In the genomic region with DNA sequence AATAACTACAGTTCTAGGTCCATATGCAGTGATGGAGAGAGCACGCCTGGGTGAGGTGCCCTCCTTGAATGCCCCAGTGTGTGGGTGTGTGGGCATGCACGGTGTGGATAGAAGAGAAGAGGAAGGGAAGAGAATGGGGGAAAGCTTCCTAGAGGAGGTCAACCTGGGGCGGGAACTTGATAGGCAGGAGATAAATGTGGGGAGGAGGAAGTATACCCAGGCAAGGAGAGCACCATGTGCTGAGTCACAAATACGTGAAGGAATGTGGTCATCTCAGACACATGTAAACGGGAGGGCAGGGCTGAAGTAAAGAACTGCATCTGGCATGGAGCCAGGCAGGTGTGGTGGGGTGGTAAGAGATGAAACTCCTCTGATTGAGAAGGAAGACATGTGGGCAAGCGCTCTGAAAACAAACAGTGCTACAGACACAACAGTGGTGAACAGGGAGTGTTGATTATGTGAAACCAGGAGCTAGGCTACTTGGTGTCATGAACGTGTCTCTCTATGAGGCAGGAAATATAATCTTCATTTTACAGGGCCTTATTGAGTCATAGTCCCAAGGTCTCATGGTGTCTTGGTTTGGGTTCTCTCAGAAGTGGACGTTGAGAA, we compare ENCODE assay signal across 9 cellular contexts.
DNase-seq lines count a peak whose midpoint lies in the region; ATAC-seq and TF ChIP-seq lines count a peak whose summit lies in the region.
"Had no signal": no experiment of that assay in that cellular context is flagged by ENCODE, and none has a peak within 500 bp of the region (broad histone marks: within the 10 kb centered on the region; RNA-seq: fewer than 3 reads in every experiment).

No MANE protein-coding gene starts in this region.

- H3K4me1 ChIP-seq in trophoblast cell (ENCODE audit: control insufficient read depth in 1 of 2, insufficient read depth in 2 of 2, low read length in 2 of 2) (peaks cover 0 to 4% of the 10 kb centered on the region in 2 experiments), psoas muscle (peaks cover 5% of the 10 kb centered on the region)

- no peaks in the 10 kb centered on the region for H3K79me1 ChIP-seq in trophoblast cell (ENCODE audit: low read length)

- H3K36me3 ChIP-seq in trophoblast cell (ENCODE audit: control insufficient read depth in 1 of 2, insufficient read depth in 2 of 2, low read length in 2 of 2) (no peaks in the 10 kb centered on the region), psoas muscle (ENCODE audit: insufficient read depth in 1 of 2, low read depth in 1 of 2) (no peaks in the 10 kb centered on the region)
- H3K36me3 ChIP-seq: thyroid gland had no signal

- no peak overlapping the region for H2AFZ ChIP-seq in trophoblast cell (ENCODE audit: insufficient read depth, low read length, poor library complexity)

- WGBS in trophoblast cell (ENCODE audit: extremely low coverage, insufficient coverage, insufficient read length): no CpG with 5 or more reads among the region's 8 CpGs
- WGBS in psoas muscle, 3 donors: 84 to 90% (median 89%) methylated on average over 8 of the region's 8 CpGs

- no peak overlapping the region for H3K4me2 ChIP-seq in trophoblast cell (ENCODE audit: low read length)

- peak; percentile 64 for DNase-seq in Daoy (ENCODE audit: low read depth)
- peak; percentile 77 for DNase-seq in HT1080 (ENCODE audit: low read depth)
- peak; percentile 52 for DNase-seq in activated CD8-positive, alpha-beta memory T cell treated with anti-CD3 and anti-CD28 coated beads, Interleukin-2, amount 50 U/mL, for 4 hours
- DNase-seq in trophoblast cell: peak; percentile 65 to 81
- no peak for DNase-seq in psoas muscle
- DNase-seq in superior temporal gyrus (ENCODE audit: extremely low spot score): no peak
- DNase-seq in RKO (ENCODE audit: low spot score): no peak

- no peak overlapping the region for H2BK120ac ChIP-seq in trophoblast cell (ENCODE audit: insufficient read depth, low read length, poor library complexity)

- H3K27ac ChIP-seq in trophoblast cell (ENCODE audit: low read depth, low read length): no peak overlapping the region
- no peak overlapping the region for H3K27ac ChIP-seq in psoas muscle
- H3K27ac ChIP-seq: thyroid gland had no signal

- H4K12ac ChIP-seq in trophoblast cell (ENCODE audit: low read depth, low read length): no peak overlapping the region

- H4K91ac ChIP-seq in trophoblast cell (ENCODE audit: low read depth, low read length): no peak overlapping the region

- H3K79me2 ChIP-seq in trophoblast cell (ENCODE audit: control insufficient read depth, insufficient read depth, low read length, poor library complexity): no peaks in the 10 kb centered on the region

- no peak overlapping the region for H2BK5ac ChIP-seq in trophoblast cell (ENCODE audit: low read depth, low read length, poor library complexity)

- peaks cover 6% of the 10 kb centered on the region for H3K9me3 ChIP-seq in trophoblast cell (ENCODE audit: insufficient read depth, low read depth, low read length)
- no peaks in the 10 kb centered on the region for H3K9me3 ChIP-seq in psoas muscle
- H3K9me3 ChIP-seq: thyroid gland had no signal

- H3K14ac ChIP-seq in trophoblast cell (ENCODE audit: low read length): no peak overlapping the region

- H3K4me3 ChIP-seq in trophoblast cell (ENCODE audit: low read depth, low read length) (no peak overlapping the region), psoas muscle (no peak overlapping the region)
- H3K4me3 ChIP-seq: thyroid gland had no signal

- ATAC-seq in GM21447 (IDR thresholded peaks at IDR 0.05; ENCODE audit: unreplicated experiment): peak; percentile 94
- ATAC-seq in psoas muscle: no peak

- H3K18ac ChIP-seq in trophoblast cell (ENCODE audit: low read length): no peak overlapping the region

- no peak overlapping the region for H3K23ac ChIP-seq in trophoblast cell (ENCODE audit: low read length)

- H2BK12ac ChIP-seq in trophoblast cell (ENCODE audit: low read length): no peak overlapping the region

- H2AK5ac ChIP-seq in trophoblast cell (ENCODE audit: low read length): no peak overlapping the region

- no peak for TF ChIP-seq CTCF in psoas muscle (IDR thresholded peaks at IDR 0.05)

- H3K27me3 ChIP-seq in trophoblast cell (ENCODE audit: insufficient read depth, low read length) (no peaks in the 10 kb centered on the region), psoas muscle (ENCODE audit: insufficient read depth in 3 of 3, low read length in 2 of 3) (no peaks in the 10 kb centered on the region)
- H3K27me3 ChIP-seq: thyroid gland had no signal

- H4K8ac ChIP-seq in trophoblast cell (ENCODE audit: low read depth, low read length): no peak overlapping the region

- H3K9ac ChIP-seq in trophoblast cell (ENCODE audit: low read length): no peak overlapping the region

- no peak overlapping the region for H3K4ac ChIP-seq in trophoblast cell (ENCODE audit: low read depth, low read length)

- intact Hi-C loops in psoas muscle (cut with DNase I): no loop called here

Comparison
In these comparisons a context has a peak if more than half of its experiments do, and no peak if none do; other contexts are left out.
1. DNase-seq: peak in Daoy (single experiment), HT1080 (single experiment), activated CD8-positive, alpha-beta memory T cell treated with anti-CD3 and anti-CD28 coated beads, Interleukin-2, amount 50 U/mL, for 4 hours (single experiment) and trophoblast cell (2 of 2); none in psoas muscle (0 of 2), superior temporal gyrus (single experiment) and RKO (single experiment).